Comparison of ENCODE assay signal across 23 cellular contexts in the genomic region with DNA sequence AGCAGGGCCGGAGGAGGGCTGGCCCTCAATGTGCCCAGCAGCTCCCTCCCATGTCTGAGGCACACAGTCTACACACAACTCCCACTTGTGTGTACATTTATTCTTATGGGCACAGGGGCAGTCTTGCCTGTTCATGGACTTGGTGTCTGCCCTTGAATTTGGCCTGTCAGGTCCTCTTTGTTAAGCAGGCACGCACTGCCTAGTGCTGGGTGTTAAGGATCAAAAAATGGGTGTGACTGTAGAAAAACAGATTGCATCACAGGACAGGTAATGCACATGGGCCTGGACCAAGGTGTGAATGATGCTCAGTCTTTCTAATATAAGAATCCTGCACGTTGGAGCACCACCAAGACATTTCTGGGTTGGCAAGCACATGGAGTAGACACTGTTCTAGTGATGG. TPM values are rescaled to one million over a fixed set of nuclear protein-coding genes. Genes with fewer than 3 reads are reported as not detected.
DNase-seq lines count a peak whose midpoint lies in the region; ATAC-seq and TF ChIP-seq lines count a peak whose summit lies in the region.
"Had no signal": no experiment of that assay in that cellular context is flagged by ENCODE, and none has a peak within 500 bp of the region (broad histone marks: within the 10 kb centered on the region; RNA-seq: fewer than 3 reads in every experiment).

No MANE protein-coding gene starts in this region.

- H3K56ac ChIP-seq in H9 (ENCODE audit: insufficient read length, low read depth, low read length): no peak overlapping the region

- peaks cover 54% of the 10 kb centered on the region; the same call in 1 of the 2 replicates for H3K79me2 ChIP-seq in H9 (ENCODE audit: insufficient read depth, low read length)

- H2BK12ac ChIP-seq in H9 (ENCODE audit: insufficient read length, low read depth, low read length): no peak overlapping the region

- TF ChIP-seq CTCF in H9 (conservative IDR thresholded peaks at IDR 0.05): no peak
- no peak for TF ChIP-seq CTCF in epithelial cell of esophagus (IDR thresholded peaks at IDR 0.05; ENCODE audit: insufficient read depth, low read depth, low read length, missing control alignments)
- TF ChIP-seq CTCF in ascending aorta (IDR thresholded peaks at IDR 0.05): no peak

- no peak overlapping the region for H3K27ac ChIP-seq in H9 (ENCODE audit: insufficient read length, low read depth, low read length)
- no peak overlapping the region for H3K27ac ChIP-seq in ascending aorta
- H3K27ac ChIP-seq: HL-60, upper lobe of left lung had no signal

- no peak overlapping the region for H4K5ac ChIP-seq in H9 (ENCODE audit: insufficient read length, low read depth, low read length)

- peak overlapping the region; percentile 75 for H3K27ac Mint-ChIP-seq in activated T-cell treated with anti-CD3 and anti-CD28 coated beads, Interleukin-2, amount 50 U/mL, for 24 hours
- H3K27ac Mint-ChIP-seq in H9: peak overlapping the region in 2 of 3 experiments; percentile 16 to 43; a peak in 2 of 7 replicates
- peak overlapping the region; percentile 2 for H3K27ac Mint-ChIP-seq in stimulated activated memory B cell treated with anti-CD40 and anti-IgM and Interleukin-4, amounts not matched to agents 10 μg/mL and 1 μg/mL and 100 μg/mL, for 72 hours
- H3K27ac Mint-ChIP-seq: T-helper 1 cell treated with Interleukin-12 subunit alpha and Interleukin-12 subunit beta and Interleukin-4 antibody, amounts not matched to agents 30 μg/mL and 1 μg/mL, for 36 hours had no signal

- DNase-seq in activated T-cell treated with anti-CD3 and anti-CD28 coated beads, Interleukin-2, amount 50 U/mL, for 24 hours: no peak
- DNase-seq in activated T-cell treated with anti-CD3 and anti-CD28 coated beads, Interleukin-2, amount 50 U/mL, for 4 hours: no peak
- DNase-seq in H9: no peak
- peak; percentile 27 for DNase-seq in epithelial cell of esophagus (ENCODE audit: low read depth)
- no peak for DNase-seq in NCI-H1930 (lab: John Stamatoyannopoulos, UW)
- no peak for DNase-seq in ascending aorta (ENCODE audit: low spot score in 2 of 2)
- DNase-seq: activated CD4-positive, alpha-beta T cell treated with anti-CD3 and anti-CD28 coated beads for 4 hours; BE2C; Calu3; HCEC 1CT; kidney glomerular epithelial cell; NCI-H1048; NCI-H187; NCI-H69; stimulated activated CD4-positive, alpha-beta T cell treated with anti-CD3 and anti-CD28 coated beads, Interleukin-15, amount 100 ng/mL, for 24 hours; upper lobe of left lung had no signal

- intact Hi-C loops in ascending aorta (cut with DNase I): no loop called here

- H3K9ac ChIP-seq in H9 (ENCODE audit: extremely low read depth, insufficient read length, low read length): no peak overlapping the region

- peaks cover 70% of the 10 kb centered on the region for H3K36me3 Mint-ChIP-seq in activated T-cell treated with anti-CD3 and anti-CD28 coated beads, Interleukin-2, amount 50 U/mL, for 24 hours (ENCODE audit: low read depth)
- H3K36me3 Mint-ChIP-seq in activated T-cell treated with anti-CD3 and anti-CD28 coated beads, Interleukin-2, amount 50 U/mL, for 4 hours (ENCODE audit: insufficient read depth): peaks cover 15% of the 10 kb centered on the region
- peaks cover 0 to 9% (median 5%) of the 10 kb centered on the region in 3 experiments; a peak in 4 of 7 replicates for H3K36me3 Mint-ChIP-seq in H9 (ENCODE audit: insufficient read depth in 1 of 3, low read depth in 3 of 3)
- peaks cover 34% of the 10 kb centered on the region for H3K36me3 Mint-ChIP-seq in stimulated activated memory B cell treated with anti-CD40 and anti-IgM and Interleukin-4, amounts not matched to agents 10 μg/mL and 1 μg/mL and 100 μg/mL, for 72 hours

- no peak overlapping the region for H4K8ac ChIP-seq in H9 (replicated peaks; ENCODE audit: insufficient read length, low read depth, low read length)

- H3K27me3 Mint-ChIP-seq in activated T-cell treated with anti-CD3 and anti-CD28 coated beads, Interleukin-2, amount 50 U/mL, for 24 hours: no peaks in the 10 kb centered on the region
- H3K27me3 Mint-ChIP-seq in activated T-cell treated with anti-CD3 and anti-CD28 coated beads, Interleukin-2, amount 50 U/mL, for 4 hours (ENCODE audit: low read depth): no peaks in the 10 kb centered on the region
- H3K27me3 Mint-ChIP-seq in H9 (ENCODE audit: low read depth): no peaks in the 10 kb centered on the region
- H3K27me3 Mint-ChIP-seq in stimulated activated memory B cell treated with anti-CD40 and anti-IgM and Interleukin-4, amounts not matched to agents 10 μg/mL and 1 μg/mL and 100 μg/mL, for 72 hours: no peaks in the 10 kb centered on the region
- H3K27me3 Mint-ChIP-seq: progenitor cell of endocrine pancreas had no signal

- no peak overlapping the region for H2BK15ac ChIP-seq in H9 (ENCODE audit: low read depth, low read length)

- no peak overlapping the region for H3K14ac ChIP-seq in H9 (ENCODE audit: insufficient read depth, low read length)

- peaks cover 69% of the 10 kb centered on the region for H3K4me1 Mint-ChIP-seq in activated T-cell treated with anti-CD3 and anti-CD28 coated beads, Interleukin-2, amount 50 U/mL, for 24 hours (ENCODE audit: low read depth)
- H3K4me1 Mint-ChIP-seq in activated T-cell treated with anti-CD3 and anti-CD28 coated beads, Interleukin-2, amount 50 U/mL, for 4 hours (ENCODE audit: low read depth): peaks cover 48% of the 10 kb centered on the region
- H3K4me1 Mint-ChIP-seq in H9: peaks cover 5 to 16% of the 10 kb centered on the region in 2 experiments; a peak in 3 of 4 replicates
- H3K4me1 Mint-ChIP-seq in stimulated activated memory B cell treated with anti-CD40 and anti-IgM and Interleukin-4, amounts not matched to agents 10 μg/mL and 1 μg/mL and 100 μg/mL, for 72 hours: peaks cover 77% of the 10 kb centered on the region

- no peak overlapping the region for H3K4me3 Mint-ChIP-seq in activated T-cell treated with anti-CD3 and anti-CD28 coated beads, Interleukin-2, amount 50 U/mL, for 24 hours
- H3K4me3 Mint-ChIP-seq in activated T-cell treated with anti-CD3 and anti-CD28 coated beads, Interleukin-2, amount 50 U/mL, for 4 hours: no peak overlapping the region
- H3K4me3 Mint-ChIP-seq in H9: no peak overlapping the region
- H3K4me3 Mint-ChIP-seq in stimulated activated memory B cell treated with anti-CD40 and anti-IgM and Interleukin-4, amounts not matched to agents 10 μg/mL and 1 μg/mL and 100 μg/mL, for 72 hours: no peak overlapping the region
- H3K4me3 Mint-ChIP-seq: T-helper 1 cell treated with Interleukin-12 subunit alpha and Interleukin-12 subunit beta and Interleukin-4 antibody, amounts not matched to agents 30 μg/mL and 1 μg/mL, for 36 hours had no signal

- H3K4me3 ChIP-seq in epithelial cell of esophagus (ENCODE audit: low read length) (no peak overlapping the region), ascending aorta (no peak overlapping the region)
- H3K4me3 ChIP-seq: GM12878, lung, upper lobe of left lung had no signal

- H3K23ac ChIP-seq in H9 (ENCODE audit: insufficient read length, low read depth, low read length): no peak overlapping the region

- H2AFZ ChIP-seq in H9 (ENCODE audit: low read length): no peak overlapping the region

- H2BK120ac ChIP-seq in H9 (ENCODE audit: low read depth, low read length, poor library complexity, severe bottlenecking): no peak overlapping the region

- H3K79me1 ChIP-seq in H9 (ENCODE audit: insufficient read depth, low read depth, low read length, poor library complexity, severe bottlenecking): peaks cover 4% of the 10 kb centered on the region

- H4K91ac ChIP-seq in H9 (ENCODE audit: insufficient read length, low read depth, low read length): no peak overlapping the region

- no peak overlapping the region for H2BK5ac ChIP-seq in H9 (ENCODE audit: insufficient read length, low read length)

- WGBS in H9 (ENCODE audit: extremely low coverage, insufficient read length, low lambda C conversion rate): no CpG with 5 or more reads among the region's 3 CpGs

- H3K4me1 ChIP-seq in H9 (ENCODE audit: insufficient read depth, low read length) (no peaks in the 10 kb centered on the region), ascending aorta (peaks cover 4 to 8% of the 10 kb centered on the region in 2 donors)
- H3K4me1 ChIP-seq: BE2C had no signal

- peaks cover 0 to 6% of the 10 kb centered on the region in 2 donors for H3K36me3 ChIP-seq in ascending aorta

- H3K23me2 ChIP-seq in H9 (ENCODE audit: insufficient read length, low read depth, low read length, poor library complexity, severe bottlenecking): no peaks in the 10 kb centered on the region

- H3K9me3 Mint-ChIP-seq in activated T-cell treated with anti-CD3 and anti-CD28 coated beads, Interleukin-2, amount 50 U/mL, for 24 hours: no peaks in the 10 kb centered on the region
- H3K9me3 Mint-ChIP-seq in activated T-cell treated with anti-CD3 and anti-CD28 coated beads, Interleukin-2, amount 50 U/mL, for 4 hours: peaks cover 4% of the 10 kb centered on the region
- no peaks in the 10 kb centered on the region for H3K9me3 Mint-ChIP-seq in H9
- H3K9me3 Mint-ChIP-seq in stimulated activated memory B cell treated with anti-CD40 and anti-IgM and Interleukin-4, amounts not matched to agents 10 μg/mL and 1 μg/mL and 100 μg/mL, for 72 hours: no peaks in the 10 kb centered on the region
- H3K9me3 Mint-ChIP-seq: T-helper 1 cell treated with Interleukin-12 subunit alpha and Interleukin-12 subunit beta and Interleukin-4 antibody, amounts not matched to agents 30 μg/mL and 1 μg/mL, for 36 hours had no signal

- H3K9me3 ChIP-seq in H9 (ENCODE audit: control insufficient read depth, low read depth, low read length): no peaks in the 10 kb centered on the region
- H3K9me3 ChIP-seq in ascending aorta: no peaks in the 10 kb centered on the region
- H3K9me3 ChIP-seq: BE2C, upper lobe of left lung had no signal

- H3K27me3 ChIP-seq in H9 (ENCODE audit: insufficient read depth, low read length) (no peaks in the 10 kb centered on the region), ascending aorta (no peaks in the 10 kb centered on the region)
- H3K27me3 ChIP-seq: BE2C, upper lobe of left lung had no signal

- no peak overlapping the region for H3T11ph ChIP-seq in H9 (ENCODE audit: low read length)

- no peak for ATAC-seq in activated T-cell treated with anti-CD3 and anti-CD28 coated beads, Interleukin-2, amount 50 U/mL, for 4 hours
- no peak for ATAC-seq in stimulated activated memory B cell treated with anti-CD40 and anti-IgM and Interleukin-4, amounts not matched to agents 10 μg/mL and 1 μg/mL and 100 μg/mL, for 72 hours
- no peak for ATAC-seq in GM19395 (IDR thresholded peaks at IDR 0.05; ENCODE audit: unreplicated experiment)

- no peak overlapping the region for H3K4me2 ChIP-seq in H9 (ENCODE audit: insufficient read depth, insufficient read length, low read length)

- no peak overlapping the region for H3K18ac ChIP-seq in H9 (ENCODE audit: insufficient read length, low read depth, low read length)

- H3K4ac ChIP-seq in H9 (ENCODE audit: low read depth, low read length): no peak overlapping the region

- no peaks in the 10 kb centered on the region for H4K20me1 ChIP-seq in H9 (ENCODE audit: control insufficient read depth, insufficient read depth, insufficient read length)

- H2AK5ac ChIP-seq in H9 (ENCODE audit: insufficient read length, low read length): no peak overlapping the region

- H2BK20ac ChIP-seq in H9 (ENCODE audit: low read depth, low read length, poor library complexity, severe bottlenecking): no peak overlapping the region

RNA-seq across cellular contexts. Expression of gene GATAD2A, which starts 33.6 kb away (rescaled TPM):
- 100 to 1,000 TPM; 187 to 240 (median 205) TPM for total RNA-seq in activated T-cell treated with anti-CD3 and anti-CD28 coated beads, Interleukin-2, amount 50 U/mL, for 4 hours
- total RNA-seq in H9 (2021) (189 and 198 TPM in 2 replicates), ascending aorta (63.3 TPM)

Comparison
In these comparisons a context has a peak if more than half of its experiments do, and no peak if none do; other contexts are left out.
1. H3K27ac Mint-ChIP-seq: peak in every context shown above with its lines; median percentile 75 in activated T-cell treated with anti-CD3 and anti-CD28 coated beads, Interleukin-2, amount 50 U/mL, for 24 hours; 30 in H9; 2 in stimulated activated memory B cell treated with anti-CD40 and anti-IgM and Interleukin-4, amounts not matched to agents 10 μg/mL and 1 μg/mL and 100 μg/mL, for 72 hours.